ENCODE assay signal across 1 cellular context in genomic region chr7:4665661-4666060, GRCh38.
TF ChIP-seq lines count a peak whose summit lies in the region.

No MANE protein-coding gene starts in this region.

TF ChIP-seq in HepG2, 621 proteins besides CTCF, POLR2A, EP300 and RAD21 (continued from another document):
- TF ChIP-seq, protein P1, sequence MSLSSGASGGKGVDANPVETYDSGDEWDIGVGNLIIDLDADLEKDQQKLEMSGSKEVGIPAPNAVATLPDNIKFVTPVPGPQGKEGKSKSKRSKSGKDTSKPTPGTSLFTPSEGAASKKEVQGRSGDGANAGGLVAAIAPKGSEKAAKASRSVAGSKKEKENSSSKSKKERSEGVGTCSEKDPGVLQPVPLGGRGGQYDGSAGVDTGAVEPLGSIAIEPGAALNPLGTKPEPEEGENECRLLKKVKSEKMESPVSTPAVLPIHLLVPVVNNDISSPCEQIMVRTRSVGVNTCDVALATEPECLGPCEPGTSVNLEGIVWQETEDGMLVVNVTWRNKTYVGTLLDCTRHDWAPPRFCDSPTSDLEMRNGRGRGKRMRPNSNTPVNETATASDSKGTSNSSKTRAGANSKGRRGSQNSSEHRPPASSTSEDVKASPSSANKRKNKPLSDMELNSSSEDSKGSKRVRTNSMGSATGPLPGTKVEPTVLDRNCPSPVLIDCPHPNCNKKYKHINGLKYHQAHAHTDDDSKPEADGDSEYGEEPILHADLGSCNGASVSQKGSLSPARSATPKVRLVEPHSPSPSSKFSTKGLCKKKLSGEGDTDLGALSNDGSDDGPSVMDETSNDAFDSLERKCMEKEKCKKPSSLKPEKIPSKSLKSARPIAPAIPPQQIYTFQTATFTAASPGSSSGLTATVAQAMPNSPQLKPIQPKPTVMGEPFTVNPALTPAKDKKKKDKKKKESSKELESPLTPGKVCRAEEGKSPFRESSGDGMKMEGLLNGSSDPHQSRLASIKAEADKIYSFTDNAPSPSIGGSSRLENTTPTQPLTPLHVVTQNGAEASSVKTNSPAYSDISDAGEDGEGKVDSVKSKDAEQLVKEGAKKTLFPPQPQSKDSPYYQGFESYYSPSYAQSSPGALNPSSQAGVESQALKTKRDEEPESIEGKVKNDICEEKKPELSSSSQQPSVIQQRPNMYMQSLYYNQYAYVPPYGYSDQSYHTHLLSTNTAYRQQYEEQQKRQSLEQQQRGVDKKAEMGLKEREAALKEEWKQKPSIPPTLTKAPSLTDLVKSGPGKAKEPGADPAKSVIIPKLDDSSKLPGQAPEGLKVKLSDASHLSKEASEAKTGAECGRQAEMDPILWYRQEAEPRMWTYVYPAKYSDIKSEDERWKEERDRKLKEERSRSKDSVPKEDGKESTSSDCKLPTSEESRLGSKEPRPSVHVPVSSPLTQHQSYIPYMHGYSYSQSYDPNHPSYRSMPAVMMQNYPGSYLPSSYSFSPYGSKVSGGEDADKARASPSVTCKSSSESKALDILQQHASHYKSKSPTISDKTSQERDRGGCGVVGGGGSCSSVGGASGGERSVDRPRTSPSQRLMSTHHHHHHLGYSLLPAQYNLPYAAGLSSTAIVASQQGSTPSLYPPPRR (CRISPR knock-in tag; IDR thresholded peaks at IDR 0.05; ENCODE audit: borderline replicate concordance) = no peak
- TF ChIP-seq MIXL1 (CRISPR knock-in tag; IDR thresholded peaks at IDR 0.05) = no peak
- 0 out of 2 replicates have a peak, but pooled peaks have one; percentile 18 for TF ChIP-seq CEBPB (IDR thresholded peaks at IDR 0.05; ENCODE audit: borderline replicate concordance, low read depth, low read length)
